18 cellular contexts compared by ENCODE assay signal in the genomic region with DNA sequence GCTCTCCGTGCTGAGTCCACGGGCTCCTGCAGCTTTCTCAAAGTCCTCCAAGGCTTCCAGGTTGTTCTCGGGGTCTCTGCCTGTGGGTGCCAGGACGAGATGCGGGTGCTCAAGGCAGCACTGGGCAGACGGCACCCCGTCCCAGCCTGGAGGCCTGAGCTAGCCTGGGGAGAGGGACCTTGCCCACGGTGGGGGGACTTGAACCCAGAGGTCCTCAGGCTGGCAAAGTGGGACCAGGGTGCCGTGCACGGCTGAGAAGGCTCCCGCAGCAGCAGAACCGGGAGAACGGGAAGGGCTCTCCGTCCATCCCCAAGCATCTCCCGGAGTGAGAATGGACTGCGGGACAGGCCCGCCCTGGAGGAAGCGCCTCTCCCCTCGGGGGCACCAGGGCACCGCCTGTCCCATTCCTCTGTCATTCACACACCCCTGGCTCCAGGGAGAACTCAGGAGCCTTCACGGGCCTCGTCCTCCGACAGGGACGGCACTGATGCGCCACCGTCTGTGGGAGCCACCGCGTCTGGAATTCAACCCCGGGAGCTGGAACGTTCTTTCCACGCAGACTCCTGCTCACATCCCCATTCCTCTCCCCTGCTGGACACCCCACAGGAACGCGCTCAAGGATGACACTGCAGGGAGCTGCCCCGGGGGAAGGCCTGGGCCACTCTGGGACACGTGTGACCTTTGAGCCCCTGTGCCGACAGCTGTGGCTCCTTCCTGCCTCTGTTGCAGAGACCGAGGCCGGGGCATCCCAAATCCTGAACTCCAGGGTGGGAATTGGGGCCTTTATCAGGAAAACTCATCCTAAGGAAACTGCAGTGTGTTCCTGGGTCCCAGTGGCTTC. TPM values are rescaled to one million over a fixed set of nuclear protein-coding genes. Genes with fewer than 3 reads are reported as not detected.
"Had no signal": no experiment of that assay in that cellular context is flagged by ENCODE, and none has a peak within 500 bp of the region (broad histone marks: within the 10 kb centered on the region; RNA-seq: fewer than 3 reads in every experiment).

No MANE protein-coding gene starts in this region.

- H3K4me1 ChIP-seq: colonic mucosa, foreskin keratinocyte, right lobe of liver had no signal

- H3K27me3 ChIP-seq: colonic mucosa, right lobe of liver had no signal

- H3K9me3 ChIP-seq: colonic mucosa, right lobe of liver had no signal

- H3K4me3 ChIP-seq: colonic mucosa, right lobe of liver had no signal

- H3K36me3 ChIP-seq: colonic mucosa, right lobe of liver had no signal

- FAIRE-seq: urothelium cell line had no signal

- ATAC-seq: activated CD4-positive, CD25-positive, alpha-beta regulatory T cell treated with anti-CD3 and anti-CD28 coated beads, Interleukin-2, amount 50 U/mL, for 24 hours; foreskin keratinocyte; left lobe of liver; right lobe of liver had no signal

- H3K27ac ChIP-seq: colonic mucosa, foreskin keratinocyte, right lobe of liver had no signal

- DNase-seq: activated CD4-positive, alpha-beta T cell treated with anti-CD3 and anti-CD28 coated beads, Interleukin-2, amount 50 U/mL, for 1 hour; activated naive CD4-positive, alpha-beta T cell treated with anti-CD3 and anti-CD28 coated beads, Interleukin-2, amount 50 U/mL, for 16 hours; activated T-cell treated with anti-CD3 and anti-CD28 coated beads, Interleukin-2, amount 50 U/mL, for 1 hour; caudate nucleus; colonic mucosa; effector CD4-positive, alpha-beta T cell; foreskin keratinocyte; glutamatergic neuron; mesendoderm; occipital lobe; stimulated activated CD4-positive, alpha-beta T cell treated with anti-CD3 and anti-CD28 coated beads, Interleukin-1b, Interleukin-23, amount 100 ng/mL, for 48 hours; T-helper 9 cell had no signal

RNA-seq across cellular contexts. Expression of gene OBP2B, which starts 16.3 kb away (rescaled TPM):
- total RNA-seq: activated CD8-positive, alpha-beta memory T cell treated with anti-CD3 and anti-CD28 coated beads for 36 hours; colonic mucosa; foreskin keratinocyte; left lobe of liver; occipital lobe; progenitor cell of endocrine pancreas; right lobe of liver had no signal
- polyA plus RNA-seq: foreskin keratinocyte had no signal

RNA-seq across cellular contexts. Expression of gene ABO, which starts 49.6 kb away (rescaled TPM):
- total RNA-seq: activated CD8-positive, alpha-beta memory T cell treated with anti-CD3 and anti-CD28 coated beads for 36 hours; foreskin keratinocyte had no signal
- polyA plus RNA-seq: foreskin keratinocyte had no signal
